ENCODE assay signal across 8 cellular contexts in the genomic region with DNA sequence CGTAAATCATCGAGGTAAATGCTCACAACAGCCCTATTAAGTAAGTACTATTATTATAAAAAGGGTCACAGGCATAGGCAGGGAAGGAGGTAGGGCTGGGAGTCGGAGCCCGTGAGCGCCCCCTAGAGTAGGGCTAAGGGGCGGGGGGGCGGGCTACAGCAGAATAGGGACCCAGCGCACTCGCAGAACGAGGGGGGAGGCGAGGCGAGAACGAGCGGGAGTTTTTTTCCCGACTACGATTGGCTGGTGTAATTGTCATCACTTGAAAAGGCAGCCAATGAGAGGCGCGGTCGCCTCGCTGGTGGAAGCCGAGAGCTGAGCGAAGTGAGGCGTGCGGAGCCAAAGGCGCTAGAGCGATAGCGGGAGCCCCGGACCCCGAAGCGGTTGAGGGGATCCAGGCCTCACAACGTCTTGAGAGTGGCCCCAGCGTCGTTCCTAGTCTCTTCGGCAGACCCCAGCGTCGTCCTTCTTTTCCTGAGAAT. TPM values are rescaled to one million over a fixed set of nuclear protein-coding genes. Genes with fewer than 3 reads are reported as not detected.
DNase-seq lines count a peak whose midpoint lies in the region; ATAC-seq and TF ChIP-seq lines count a peak whose summit lies in the region.

No MANE protein-coding gene starts in this region.

- peaks cover 9% of the 10 kb centered on the region for H3K27me3 Mint-ChIP-seq in type B pancreatic cell

- H3K4me1 ChIP-seq in adipocyte (ENCODE audit: control insufficient read depth, insufficient read depth, low read length) (peaks cover 11% of the 10 kb centered on the region), psoas muscle (no peaks in the 10 kb centered on the region)

- H3K27me3 ChIP-seq in MG63 (no peaks in the 10 kb centered on the region), adipocyte (replicated peaks; ENCODE audit: control insufficient read depth, insufficient read depth, low read length) (no peaks in the 10 kb centered on the region), psoas muscle (ENCODE audit: insufficient read depth in 3 of 3, low read length in 2 of 3) (no peaks in the 10 kb centered on the region)

- peaks cover 3% of the 10 kb centered on the region for H3K4me1 Mint-ChIP-seq in type B pancreatic cell (ENCODE audit: unreplicated experiment)

- H3K27ac ChIP-seq in psoas muscle = peak overlapping the region; percentile 59

- DNase-seq in DMS153 treated with DMSO at 0.1 percent for 48 hours (lab: John Stamatoyannopoulos, UW; ENCODE audit: unreplicated experiment) (peak; percentile 90), MG63 (peak; percentile 94), T-helper 1 cell (peak; percentile 84 to 90 (median 88)), adipocyte (ENCODE audit: low read depth) (peak; percentile 87), left cardiac atrium (peak; percentile 94), psoas muscle (peak; percentile 93 to 95), type B pancreatic cell (ENCODE audit: extremely low spot score, unreplicated experiment) (no peak)

- peaks cover 19% of the 10 kb centered on the region for H3K36me3 ChIP-seq in MG63
- H3K36me3 ChIP-seq in adipocyte (ENCODE audit: control insufficient read depth, insufficient read depth, low read length, severe bottlenecking) = no peaks in the 10 kb centered on the region
- peaks cover 0 to 7% of the 10 kb centered on the region in 2 donors for H3K36me3 ChIP-seq in psoas muscle (ENCODE audit: insufficient read depth in 1 of 2, low read depth in 1 of 2)

- intact Hi-C loops in left cardiac atrium (cut with DNase I) (no loop called here), psoas muscle (cut with DNase I) (loop anchor here in 1 of 2 donors (5.0 kb wide), 1 partner anchor 77 kb away; the partner anchor contains the start of gene CDC37)

- H3K9me3 Mint-ChIP-seq in type B pancreatic cell = no peaks in the 10 kb centered on the region

- no peaks in the 10 kb centered on the region for H3K36me3 Mint-ChIP-seq in type B pancreatic cell

- H3K4me3 ChIP-seq in MG63 (peak overlapping the region; percentile 32), adipocyte (ENCODE audit: low read length) (peak overlapping the region; percentile 82), psoas muscle (peak overlapping the region; percentile 66)

- TF ChIP-seq CTCF in psoas muscle (IDR thresholded peaks at IDR 0.05) (peak; percentile 78), type B pancreatic cell (conservative IDR thresholded peaks at IDR 0.05) (peak; percentile 77)

- ATAC-seq in left cardiac atrium (peak; percentile 97), psoas muscle (peak; percentile 91 to 96 (median 94)), HG02759 (IDR thresholded peaks at IDR 0.05; ENCODE audit: unreplicated experiment) (no peak)

- H3K4me3 Mint-ChIP-seq in type B pancreatic cell = no peak overlapping the region

- no peaks in the 10 kb centered on the region for H3K9me3 ChIP-seq in MG63
- no peaks in the 10 kb centered on the region for H3K9me3 ChIP-seq in adipocyte (ENCODE audit: control insufficient read depth, low read length)
- H3K9me3 ChIP-seq in psoas muscle = no peaks in the 10 kb centered on the region

- WGBS in psoas muscle, 3 donors = 0 to 2% (median 1%) methylated on average over 36 of the region's 36 CpGs

- no peak overlapping the region for H3K27ac Mint-ChIP-seq in type B pancreatic cell

- H3K9ac ChIP-seq in adipocyte (ENCODE audit: low read length) = peak overlapping the region; percentile 71

RNA-seq across cellular contexts. Expression of gene KEAP1, which starts 24.2 kb away (rescaled TPM):
- total RNA-seq in MG63 (2014; rRNA removed; shearing (Covaris generic); ENCODE audit: low replicate concordance) = 172 and 247 TPM in 2 replicates
- total RNA-seq in left cardiac atrium (10 to 100 TPM; 53.5 to 55.1 TPM), psoas muscle (100 to 1,000 TPM; 109 to 208 (median 169) TPM), type B pancreatic cell (ENCODE audit: low replicate concordance) (49.7 and 71.2 TPM in 2 replicates)
- polyA plus RNA-seq in psoas muscle = 100 to 1,000 TPM; 154 to 242 (median 205) TPM

RNA-seq across cellular contexts. Expression of gene S1PR5, which starts 38.3 kb away (rescaled TPM):
- not detected in 2 replicates for total RNA-seq in MG63 (2014; rRNA removed; shearing (Covaris generic); ENCODE audit: low replicate concordance)
- total RNA-seq in left cardiac atrium (under 1 TPM; 0.21 to 0.29 TPM), psoas muscle (under 1 TPM; 0.15 to 0.30 (median 0.17) TPM), type B pancreatic cell (ENCODE audit: low replicate concordance) (0.21 and 1.1 TPM in 2 replicates)
- polyA plus RNA-seq in psoas muscle = under 1 TPM; 0.07 to 0.12 (median 0.08) TPM

RNA-seq across cellular contexts. Expression of gene PDE4A, which starts 58.6 kb away (rescaled TPM):
- 3.1 and 5.5 TPM in 2 replicates for total RNA-seq in MG63 (2014; rRNA removed; shearing (Covaris generic); ENCODE audit: low replicate concordance)
- total RNA-seq in left cardiac atrium (10 to 100 TPM; 13.5 to 13.7 TPM), psoas muscle (10 to 100 TPM in 3 of 4 donors, 1 to 10 TPM in 1; 7.9 to 29.0 (median 16.8) TPM), type B pancreatic cell (ENCODE audit: low replicate concordance) (0.90 and 1.6 TPM in 2 replicates)
- 10 to 100 TPM in 2 of 3 donors, 1 to 10 TPM in 1; 4.1 to 15.1 (median 11.5) TPM for polyA plus RNA-seq in psoas muscle

Comparison
In these comparisons a context has a peak if more than half of its experiments do, and no peak if none do; other contexts are left out.
1. H3K4me3 ChIP-seq: peak in every context shown above with its lines; median percentile 82 in adipocyte; 66 in psoas muscle; 32 in MG63.